17 cellular contexts compared by ENCODE assay signal in the genomic region with DNA sequence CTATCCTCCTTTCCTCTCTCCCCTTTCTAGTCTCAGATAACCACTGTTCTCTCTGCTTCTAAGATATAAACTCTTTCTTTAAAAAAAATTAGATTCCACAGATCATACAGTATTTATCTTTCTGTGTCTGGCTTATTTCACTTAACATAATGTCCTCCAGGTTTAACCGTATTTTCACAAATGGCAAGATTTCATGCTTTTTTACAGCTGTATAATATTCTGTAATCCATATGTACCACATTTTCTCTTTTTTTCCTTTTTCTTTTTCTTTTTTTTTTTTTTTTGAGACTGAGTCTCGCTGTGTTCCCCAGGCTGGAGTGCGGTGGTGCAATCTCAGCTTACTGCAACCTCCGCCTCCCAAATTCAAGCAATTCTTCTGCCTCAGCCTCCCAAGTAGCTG.
"Had no signal": no experiment of that assay in that cellular context is flagged by ENCODE, and none has a peak within 500 bp of the region (broad histone marks: within the 10 kb centered on the region; RNA-seq: fewer than 3 reads in every experiment).

No MANE protein-coding gene starts in this region.

- ATAC-seq: esophagus mucosa; heart left ventricle; left lobe of liver; mucosa of descending colon; naive thymus-derived CD8-positive, alpha-beta T cell; right cardiac atrium had no signal

- H3K27me3 Mint-ChIP-seq: naive thymus-derived CD8-positive, alpha-beta T cell had no signal

- FAIRE-seq: frontal cortex, small intestine had no signal

- H3K4me3 ChIP-seq: dorsolateral prefrontal cortex, heart left ventricle, mucosa of descending colon, ovary had no signal

- H3K36me3 ChIP-seq: ovary had no signal

- DNase-seq: cortex of kidney; dorsolateral prefrontal cortex; effector CD8-positive, alpha-beta T cell; heart left ventricle; hippocampal formation; kidney glomerular epithelial cell; mucosa of descending colon; naive thymus-derived CD8-positive, alpha-beta T cell; nucleus accumbens; ovary; right cardiac atrium; small intestine; stimulated activated CD4-positive, alpha-beta T cell treated with anti-CD3 and anti-CD28 coated beads, Interleukin-12 subunit alpha, Interleukin-12 subunit beta, amount 100 ng/mL, for 4 hours; stimulated activated naive CD4-positive, alpha-beta T cell treated with Interleukin-2 at 50 U/mL for 16 hours had no signal

- H3K27me3 ChIP-seq: dorsolateral prefrontal cortex, heart left ventricle, ovary had no signal

- H3K9me3 ChIP-seq: mucosa of descending colon, ovary had no signal

- H3K9me3 Mint-ChIP-seq: naive thymus-derived CD8-positive, alpha-beta T cell had no signal

- H3K4me3 Mint-ChIP-seq: naive thymus-derived CD8-positive, alpha-beta T cell had no signal

- H3K27ac ChIP-seq: heart left ventricle, ovary had no signal
